ENCODE assay signal across 11 cellular contexts in genomic region chr2:162091325-162092007, GRCh38. TPM values are rescaled to one million over a fixed set of nuclear protein-coding genes. Genes with fewer than 3 reads are reported as not detected.
DNase-seq lines count a peak whose midpoint lies in the region; ATAC-seq and TF ChIP-seq lines count a peak whose summit lies in the region.
"Had no signal": no experiment of that assay in that cellular context is flagged by ENCODE, and none has a peak within 500 bp of the region (broad histone marks: within the 10 kb centered on the region; RNA-seq: fewer than 3 reads in every experiment).

No MANE protein-coding gene starts in this region.

- no peaks in the 10 kb centered on the region for H3K36me3 ChIP-seq in Caco-2 (ENCODE audit: control insufficient read depth, insufficient read depth, low read length)
- no peaks in the 10 kb centered on the region for H3K36me3 ChIP-seq in body of pancreas (replicated peaks in 1 of 2; ENCODE audit: insufficient read depth in 1 of 2, low read depth in 2 of 2)

- TF ChIP-seq POLR2A in body of pancreas (IDR thresholded peaks at IDR 0.05): no peak

- H3K4me1 ChIP-seq in Caco-2 (peaks cover 48% of the 10 kb centered on the region), body of pancreas (no peaks in the 10 kb centered on the region)

- no peaks in the 10 kb centered on the region for H3K27me3 Mint-ChIP-seq in Caco-2 (ENCODE audit: insufficient read depth, unreplicated experiment)

- H3K4me3 Mint-ChIP-seq in Caco-2 (ENCODE audit: unreplicated experiment): no peak overlapping the region

- no peak overlapping the region for H3K4me3 ChIP-seq in Caco-2 (ENCODE audit: low read depth, low read length)
- H3K4me3 ChIP-seq in body of pancreas: no peak overlapping the region

- no peaks in the 10 kb centered on the region for H3K9me3 Mint-ChIP-seq in Caco-2 (ENCODE audit: unreplicated experiment)

- peaks cover 40% of the 10 kb centered on the region for H3K4me1 Mint-ChIP-seq in Caco-2 (ENCODE audit: low read depth, unreplicated experiment)

- no peaks in the 10 kb centered on the region for H3K36me3 Mint-ChIP-seq in Caco-2 (ENCODE audit: insufficient read depth, unreplicated experiment)

- no peaks in the 10 kb centered on the region for H3K27me3 ChIP-seq in Caco-2 (replicated peaks; ENCODE audit: control insufficient read depth, insufficient read depth, low read length)
- H3K27me3 ChIP-seq in body of pancreas: no peaks in the 10 kb centered on the region

- POLR2A ChIA-PET in Caco-2 (lab: Charles Lee): no interaction called here

- BruUV-seq in Caco-2 (replicated peaks; lab: Mats Ljungman, UMichigan): no TSS peak

- TF ChIP-seq CTCF in Caco-2 (IDR thresholded peaks at IDR 0.05; ENCODE audit: insufficient read depth in 1 of 2, low read depth in 1 of 2, low read length in 1 of 2, severe bottlenecking in 1 of 2, unreplicated experiment in 1 of 2) (peak in 1 of 2 experiments; percentile 88), body of pancreas (IDR thresholded peaks at IDR 0.05) (peak in 1 of 7 experiments; percentile 16)

- intact Hi-C loops in Caco-2 (cut with micrococcal nuclease; ENCODE audit: unreplicated experiment): loop anchor here (1.0 to 2.0 kb wide), 7 partner anchors 16 to 81 kb away; partner anchors contain the start of gene DPP4
- intact Hi-C loops in body of pancreas (cut with DNase I): no loop called here

- no peak overlapping the region for H3K27ac ChIP-seq in body of pancreas

- 73 to 85% methylated on average over 7 of the region's 7 CpGs for WGBS in body of pancreas, 2 donors

- DNase-seq in Caco-2 (peak; percentile 85 to 91), SW480 (ENCODE audit: low spot score) (peak; percentile 95), kidney glomerular epithelial cell (lab: John Stamatoyannopoulos, UW) (peak; percentile 83), body of pancreas (no peak)
- DNase-seq in stimulated activated CD4-positive, alpha-beta T cell treated with anti-CD3 and anti-CD28 coated beads, Interleukin-15, amount 100 ng/mL, for 24 hours: no peak
- DNase-seq in stimulated activated CD4-positive, alpha-beta T cell treated with anti-CD3 and anti-CD28 coated beads, Interleukin-4, amount 100 ng/mL, for 24 hours: no peak
- DNase-seq: effector CD4-positive, alpha-beta T cell; KG1 had no signal

- H3K9me3 ChIP-seq in Caco-2: 0 out of 2 replicates have a peak, but pooled peaks cover 3% of the 10 kb centered on the region
- no peaks in the 10 kb centered on the region for H3K9me3 ChIP-seq in body of pancreas

- CTCF ChIA-PET in Caco-2 (lab: Charles Lee): interaction anchor here (0.9 to 1.1 kb wide), 2 partner anchors 25 to 33 kb away, joined by 5 to 7 read pairs; no protein-coding TSS in a partner anchor

- ATAC-seq in GM21619 (IDR thresholded peaks at IDR 0.05; ENCODE audit: unreplicated experiment) (peak; percentile 58), GM18868 (IDR thresholded peaks at IDR 0.05; ENCODE audit: unreplicated experiment) (no peak), body of pancreas (no peak)

- H3K27ac Mint-ChIP-seq in Caco-2 (ENCODE audit: unreplicated experiment): peak overlapping the region; percentile 11

RNA-seq across cellular contexts. Expression of gene DPP4, which starts 17.5 kb away (rescaled TPM):
- 190 and 199 TPM in 2 replicates for total RNA-seq in Caco-2 (2022)
- total RNA-seq in body of pancreas: 1 to 10 TPM in 1 of 2 donors, under 1 TPM in 1; 0.99 to 7.5 TPM
- total RNA-seq: osteocyte had no signal

Comparison
In these comparisons a context has a peak if more than half of its experiments do, and no peak if none do; other contexts are left out.
1. DNase-seq: peak in Caco-2 (2 of 2), SW480 (single experiment) and kidney glomerular epithelial cell (single experiment); none in stimulated activated CD4-positive, alpha-beta T cell treated with anti-CD3 and anti-CD28 coated beads, Interleukin-15, amount 100 ng/mL, for 24 hours (single experiment), body of pancreas (0 of 4) and stimulated activated CD4-positive, alpha-beta T cell treated with anti-CD3 and anti-CD28 coated beads, Interleukin-4, amount 100 ng/mL, for 24 hours (single experiment).
2. RNA of gene DPP4, which starts 17.5 kb away (total RNA-seq): 190 to 199 TPM in Caco-2; 0.99 to 7.5 TPM in body of pancreas; every median in the first group is over 10 times any median in the second.